Comparison of ENCODE assay signal across 8 cellular contexts in the genomic region with DNA sequence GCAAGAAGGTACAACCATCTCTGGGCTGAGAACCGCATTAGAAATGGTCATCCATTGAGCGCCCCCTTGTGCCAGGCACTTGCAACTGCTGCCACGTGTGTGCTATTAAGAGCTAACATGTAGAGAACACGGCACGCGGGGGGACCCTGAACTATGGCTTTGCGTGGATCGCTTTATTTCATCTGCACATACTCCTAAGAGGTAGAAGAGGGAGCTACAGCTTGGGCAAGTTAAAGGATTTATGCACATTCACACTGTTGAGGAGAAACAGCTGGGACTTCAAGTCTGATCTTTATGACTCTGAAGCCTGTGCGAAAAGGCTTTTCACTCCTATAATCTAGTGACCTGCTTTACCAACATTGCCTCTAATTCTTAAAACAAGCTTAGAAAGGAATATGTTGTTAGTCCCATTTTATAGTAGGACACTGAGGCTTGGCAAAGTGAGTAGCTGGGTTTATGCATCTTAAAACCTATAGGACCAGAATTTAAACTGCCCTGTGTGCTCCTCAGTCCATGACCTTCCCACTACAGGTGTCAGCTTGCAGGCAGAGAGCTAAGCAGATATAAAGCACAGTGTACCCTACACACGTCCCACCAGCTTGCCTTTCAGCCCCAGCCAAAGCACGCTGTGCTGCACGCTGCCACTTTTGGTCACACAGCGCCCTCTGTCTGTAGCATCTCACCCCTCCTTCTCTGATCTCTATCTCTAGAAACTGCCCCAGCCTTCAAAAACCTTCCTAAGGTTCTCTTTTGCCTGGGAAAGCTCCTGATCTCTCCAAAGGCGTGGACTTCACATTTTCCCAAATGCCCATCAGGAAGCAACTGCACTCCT. TPM values are rescaled to one million over a fixed set of nuclear protein-coding genes. Genes with fewer than 3 reads are reported as not detected.
DNase-seq lines count a peak whose midpoint lies in the region; ATAC-seq, FAIRE-seq and TF ChIP-seq lines count a peak whose summit lies in the region.

No MANE protein-coding gene starts in this region.

- H3K27ac ChIP-seq in heart left ventricle (no peak overlapping the region), vagina (no peak overlapping the region)

- H3K27ac Mint-ChIP-seq in activated naive CD8-positive, alpha-beta T cell treated with anti-CD3 and anti-CD28 coated beads for 36 hours: peak overlapping the region; percentile 86

- no peak for TF ChIP-seq POLR2A in GM12892 (IDR thresholded peaks at IDR 0.05; ENCODE audit: low read depth, low read length)
- TF ChIP-seq POLR2A in heart left ventricle (IDR thresholded peaks at IDR 0.05): no peak
- TF ChIP-seq POLR2A in vagina (IDR thresholded peaks at IDR 0.05): no peak

- intact Hi-C loops in heart left ventricle (cut with DNase I) (loop anchor here (1.0 to 10.0 kb wide), 20 partner anchors 89 to 811 kb away; partner anchors contain the start of gene MESD (in 1 of the 10)), vagina (cut with DNase I) (loop anchor here (5.0 kb wide), 2 partner anchors 104 to 159 kb away; no protein-coding TSS in a partner anchor)

- H3K4me3 ChIP-seq in heart left ventricle (peak overlapping the region in 2 of 12 donors; percentile 10 to 22), vagina (no peak overlapping the region)

- no peaks in the 10 kb centered on the region for H3K27me3 Mint-ChIP-seq in activated naive CD8-positive, alpha-beta T cell treated with anti-CD3 and anti-CD28 coated beads for 36 hours

- peak overlapping the region; percentile 68 for H3K4me3 Mint-ChIP-seq in activated naive CD8-positive, alpha-beta T cell treated with anti-CD3 and anti-CD28 coated beads for 36 hours

- TF ChIP-seq CTCF in heart left ventricle (IDR thresholded peaks at IDR 0.05) (peak; percentile 76 to 92 (median 86)), vagina (IDR thresholded peaks at IDR 0.05) (peak; percentile 64 to 90 (median 75))

- FAIRE-seq in GM12892 (lab: Jason Lieb, UNC): peak; percentile 96

- no peaks in the 10 kb centered on the region for H3K9me3 Mint-ChIP-seq in activated naive CD8-positive, alpha-beta T cell treated with anti-CD3 and anti-CD28 coated beads for 36 hours

- 6 to 10% (median 8%) methylated on average over 14 of the region's 14 CpGs for WGBS in heart left ventricle, 4 donors

- H3K9me3 ChIP-seq in heart left ventricle (no peaks in the 10 kb centered on the region), vagina (no peaks in the 10 kb centered on the region)

- peaks cover 32% of the 10 kb centered on the region for H3K4me1 Mint-ChIP-seq in activated naive CD8-positive, alpha-beta T cell treated with anti-CD3 and anti-CD28 coated beads for 36 hours

- no peaks in the 10 kb centered on the region for H3K36me3 Mint-ChIP-seq in activated naive CD8-positive, alpha-beta T cell treated with anti-CD3 and anti-CD28 coated beads for 36 hours

- no peaks in the 10 kb centered on the region for H3K27me3 ChIP-seq in heart left ventricle
- no peaks in the 10 kb centered on the region for H3K27me3 ChIP-seq in vagina

- H3K36me3 ChIP-seq in heart left ventricle (peaks cover 0 to 23% (median 0%) of the 10 kb centered on the region in 9 donors), vagina (no peaks in the 10 kb centered on the region)

- DNase-seq in GM12892 (ENCODE audit: insufficient read length) (peak; percentile 46), NCI-H128 (lab: John Stamatoyannopoulos, UW; ENCODE audit: unreplicated experiment) (peak; percentile 53), SKM-1 treated with dmso at 0.1 percent for 144 hours (lab: John Stamatoyannopoulos, UW; ENCODE audit: unreplicated experiment) (peak; percentile 77), heart left ventricle (peak; percentile 75 to 88 (median 81)), putamen (ENCODE audit: low spot score) (peak; percentile 77), vagina (ENCODE audit: extremely low spot score in 2 of 2) (no peak)
- peak; percentile 79 for DNase-seq in activated naive CD8-positive, alpha-beta T cell treated with anti-CD3 and anti-CD28 coated beads for 36 hours

- ATAC-seq in HG02798 (IDR thresholded peaks at IDR 0.05; ENCODE audit: poor library complexity, unreplicated experiment) (peak; percentile 75), heart left ventricle (peak; percentile 87 to 93 (median 92))

- H3K4me1 ChIP-seq in heart left ventricle (peaks cover 0 to 26% (median 12%) of the 10 kb centered on the region in 12 donors), vagina (peaks cover 15% of the 10 kb centered on the region)

RNA-seq across cellular contexts. Expression of gene STARD5, which starts 57.8 kb away (rescaled TPM):
- 4.0 TPM for polyA plus RNA-seq in GM12892 (2012; ENCODE audit: missing spikeins)
- 1 to 10 TPM; 6.2 to 7.7 TPM for total RNA-seq in activated naive CD8-positive, alpha-beta T cell treated with anti-CD3 and anti-CD28 coated beads for 36 hours
- total RNA-seq in heart left ventricle: 1 to 10 TPM in 7 of 9 donors, under 1 TPM in 2; 0.49 to 3.0 (median 1.4) TPM
- polyA plus RNA-seq in heart left ventricle: 1 to 10 TPM; 1.4 to 3.7 TPM
- 28.0 TPM for total RNA-seq in vagina

Comparison
In these comparisons a context has a peak if more than half of its experiments do, and no peak if none do; other contexts are left out.
1. DNase-seq: peak in GM12892 (single experiment), NCI-H128 (single experiment), SKM-1 treated with dmso at 0.1 percent for 144 hours (single experiment), activated naive CD8-positive, alpha-beta T cell treated with anti-CD3 and anti-CD28 coated beads for 36 hours (single experiment), heart left ventricle (5 of 5) and putamen (single experiment); none in vagina (0 of 2).